In genomic region chr3:14793126-14793857, GRCh38 we compare ENCODE assay signal across 22 cellular contexts. TPM values are rescaled to one million over a fixed set of nuclear protein-coding genes. Genes with fewer than 3 reads are reported as not detected.
DNase-seq lines count a peak whose midpoint lies in the region; ATAC-seq and TF ChIP-seq lines count a peak whose summit lies in the region.
"Had no signal": no experiment of that assay in that cellular context is flagged by ENCODE, and none has a peak within 500 bp of the region (broad histone marks: within the 10 kb centered on the region; RNA-seq: fewer than 3 reads in every experiment).

No MANE protein-coding gene starts in this region.

- H3K4me2 ChIP-seq in neural progenitor cell = no peak overlapping the region
- H3K4me2 ChIP-seq: smooth muscle cell had no signal

- in situ Hi-C loops in GM13977 (cut with MboI; ENCODE audit: low pct_unique_long_range_greater_than_20kb, low sequenced_read_pairs, unreplicated experiment) = loop anchor here (10.0 kb wide), 1 partner anchor 132 kb away; no protein-coding TSS in a partner anchor

- intact Hi-C loops in cardiac septum (cut with DNase I) (loop anchor here (2.0 to 5.0 kb wide), 2 partner anchors 18 to 69 kb away; no protein-coding TSS in a partner anchor), tibial artery (cut with DNase I; ENCODE audit: low total_unique reads) (loop anchor here (5.0 kb wide), 1 partner anchor 129 kb away; no protein-coding TSS in a partner anchor)

- DNase-seq in RWPE2 (ENCODE audit: low spot score) = peak; percentile 23
- peak; percentile 78 for DNase-seq in cardiac septum (ENCODE audit: low spot score)
- no peak for DNase-seq in neural progenitor cell (ENCODE audit: low spot score)
- DNase-seq in tibial artery = peak in 1 of 2 donors; percentile 73
- no peak for DNase-seq in OCI-M1 (lab: John Stamatoyannopoulos, UW)
- DNase-seq in GM13977 (ENCODE audit: low spot score) = no peak
- no peak for DNase-seq in dermis blood vessel endothelial cell
- DNase-seq: activated CD4-positive, alpha-beta T cell treated with anti-CD3 and anti-CD28 coated beads, Interleukin-2, amount 10 ng/mL, durations not matched to agents 7 days and 5 days; activated CD8-positive, alpha-beta memory T cell treated with anti-CD3 and anti-CD28 coated beads, Interleukin-2, amount 50 U/mL, for 48 hours; activated gamma-delta T cell treated with Interleukin-2 at 50 U/mL for 16 hours; amygdala; CD8-positive, alpha-beta T cell; GOT3; kidney glomerular epithelial cell; MM.1S; NCI-H2029; NCI-H446 treated with DMSO at 0.1 percent for 48 hours; stimulated activated CD8-positive, alpha-beta memory T cell treated with anti-CD3 and anti-CD28 coated beads, Interleukin-4, amount 100 ng/mL, for 48 hours had no signal

- no peak overlapping the region for H3K27ac Mint-ChIP-seq in neural progenitor cell
- H3K27ac Mint-ChIP-seq: activated CD4-positive, alpha-beta T cell treated with anti-CD3 and anti-CD28 coated beads, Interleukin-2, amount 10 ng/mL, durations not matched to agents 7 days and 5 days; CD8-positive, alpha-beta T cell had no signal

- H3K4me1 Mint-ChIP-seq in neural progenitor cell = peaks cover 8% of the 10 kb centered on the region

- H3K9me3 Mint-ChIP-seq in neural progenitor cell = no peaks in the 10 kb centered on the region
- H3K9me3 Mint-ChIP-seq: activated CD4-positive, alpha-beta T cell treated with anti-CD3 and anti-CD28 coated beads, Interleukin-2, amount 10 ng/mL, durations not matched to agents 7 days and 5 days; CD8-positive, alpha-beta T cell had no signal

- peaks cover 7% of the 10 kb centered on the region for H3K27me3 Mint-ChIP-seq in neural progenitor cell (ENCODE audit: insufficient read depth, low read depth)

- H3K9me3 ChIP-seq in RWPE2 (ENCODE audit: severe bottlenecking) (no peaks in the 10 kb centered on the region), neural progenitor cell (ENCODE audit: low read depth) (no peaks in the 10 kb centered on the region), tibial artery (no peaks in the 10 kb centered on the region)
- H3K9me3 ChIP-seq: thoracic aorta had no signal

- no peak overlapping the region for H3K9ac ChIP-seq in neural progenitor cell

- no peaks in the 10 kb centered on the region for H3K36me3 Mint-ChIP-seq in neural progenitor cell
- H3K36me3 Mint-ChIP-seq: CD8-positive, alpha-beta T cell had no signal

- H3F3A ChIP-seq in neural progenitor cell (ENCODE audit: low read depth) = no peaks in the 10 kb centered on the region

- H3K36me3 ChIP-seq in RWPE2 (ENCODE audit: low read depth) = no peaks in the 10 kb centered on the region
- H3K36me3 ChIP-seq in neural progenitor cell = no peaks in the 10 kb centered on the region
- H3K36me3 ChIP-seq in tibial artery = no peaks in the 10 kb centered on the region
- H3K36me3 ChIP-seq: thoracic aorta had no signal

- ATAC-seq in RWPE2 (ENCODE audit: low read depth) (no peak), GM21529 (IDR thresholded peaks at IDR 0.05; ENCODE audit: unreplicated experiment) (no peak)
- ATAC-seq: CD8-positive, alpha-beta T cell had no signal

- TF ChIP-seq CTCF in RWPE2 (IDR thresholded peaks at IDR 0.05; ENCODE audit: poor library complexity, severe bottlenecking) (no peak), neural progenitor cell (IDR thresholded peaks at IDR 0.05) (no peak), tibial artery (IDR thresholded peaks at IDR 0.05) (no peak), GM13977 (IDR thresholded peaks at IDR 0.05; ENCODE audit: extremely low read depth, insufficient read depth, missing control alignments) (no peak)

- H2AFZ ChIP-seq in neural progenitor cell (replicated peaks) = peak overlapping the region; percentile 84

- H3K4me3 ChIP-seq in RWPE2 (ENCODE audit: severe bottlenecking) (no peak overlapping the region), neural progenitor cell (no peak overlapping the region), tibial artery (no peak overlapping the region)
- H3K4me3 ChIP-seq: smooth muscle cell, thoracic aorta had no signal

- H3K27me3 ChIP-seq in RWPE2 (ENCODE audit: insufficient read depth, poor library complexity, severe bottlenecking) (peaks cover 5% of the 10 kb centered on the region), neural progenitor cell (peaks cover 4% of the 10 kb centered on the region), tibial artery (peaks cover 0 to under 1% of the 10 kb centered on the region in 2 donors)

- H3K4me3 Mint-ChIP-seq in neural progenitor cell = no peak overlapping the region
- H3K4me3 Mint-ChIP-seq: activated CD4-positive, alpha-beta T cell treated with anti-CD3 and anti-CD28 coated beads, Interleukin-2, amount 10 ng/mL, durations not matched to agents 7 days and 5 days; CD8-positive, alpha-beta T cell had no signal

- H3K27ac ChIP-seq in RWPE2 (ENCODE audit: poor library complexity, severe bottlenecking) = no peak overlapping the region
- H3K27ac ChIP-seq in neural progenitor cell = no peak overlapping the region
- peak overlapping the region; percentile 39 to 44 for H3K27ac ChIP-seq in tibial artery
- H3K27ac ChIP-seq: HL-60 had no signal

- no peaks in the 10 kb centered on the region for H3K79me2 ChIP-seq in neural progenitor cell (ENCODE audit: low read depth)

- H3K4me1 ChIP-seq in RWPE2 (ENCODE audit: insufficient read depth, poor library complexity, severe bottlenecking) = no peaks in the 10 kb centered on the region
- H3K4me1 ChIP-seq in neural progenitor cell = no peaks in the 10 kb centered on the region
- peaks cover 0 to 10% (median 4%) of the 10 kb centered on the region in 4 donors for H3K4me1 ChIP-seq in tibial artery

- no peaks in the 10 kb centered on the region for H4K20me1 ChIP-seq in neural progenitor cell (ENCODE audit: low read depth)

RNA-seq across cellular contexts. Expression of gene FGD5, which starts 25.5 kb away (rescaled TPM):
- total RNA-seq in cardiac septum (15.6 TPM), neural progenitor cell (ENCODE audit: low replicate concordance) (0.24 and 0.25 TPM in 2 replicates), dermis blood vessel endothelial cell (103 and 196 TPM in 2 replicates)
- total RNA-seq: CD8-positive, alpha-beta T cell had no signal

Comparison
In these comparisons a context has a peak if more than half of its experiments do, and no peak if none do; other contexts are left out.
1. DNase-seq: peak in RWPE2 (single experiment) and cardiac septum (single experiment); none in neural progenitor cell (single experiment), OCI-M1 (single experiment), GM13977 (single experiment) and dermis blood vessel endothelial cell (single experiment).
2. H3K27ac ChIP-seq: peak in tibial artery (2 of 2); none in RWPE2 (single experiment) and neural progenitor cell (single experiment).
3. RNA of gene FGD5, which starts 25.5 kb away (total RNA-seq): 103 to 196 TPM in dermis blood vessel endothelial cell and 15.6 TPM in cardiac septum (single experiment); 0.24 to 0.25 TPM in neural progenitor cell; every median in the first group is over 10 times any median in the second.